In the genomic region with DNA sequence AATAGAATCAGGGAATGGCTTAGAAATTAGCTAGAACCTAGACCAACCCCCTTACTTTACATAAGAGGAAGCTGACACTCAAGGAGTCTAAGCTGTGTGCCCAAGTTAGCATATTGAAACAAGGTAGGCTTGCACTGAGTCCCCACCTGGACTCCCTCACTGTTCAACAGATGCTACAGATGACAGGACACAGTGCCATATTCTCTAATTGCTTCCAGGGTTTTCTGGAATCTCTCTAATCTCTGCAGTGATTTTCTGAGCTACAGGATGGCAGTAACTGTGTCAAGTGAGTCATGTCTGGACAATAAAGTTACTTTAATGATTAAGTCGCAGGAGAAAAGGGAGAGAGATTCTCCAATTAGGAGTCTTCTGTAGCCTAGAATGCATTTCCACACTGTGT, we compare ENCODE assay signal across 15 cellular contexts. TPM values are rescaled to one million over a fixed set of nuclear protein-coding genes. Genes with fewer than 3 reads are reported as not detected.
DNase-seq lines count a peak whose midpoint lies in the region; ATAC-seq and TF ChIP-seq lines count a peak whose summit lies in the region.
"Had no signal": no experiment of that assay in that cellular context is flagged by ENCODE, and none has a peak within 500 bp of the region (broad histone marks: within the 10 kb centered on the region; RNA-seq: fewer than 3 reads in every experiment).

No MANE protein-coding gene starts in this region.

- CTCF ChIA-PET in mammary epithelial cell (lab: Charles Lee; ENCODE audit: low non-redundant PET) = no interaction called here

- DNase-seq in Karpas-422 (peak; percentile 51), amniotic epithelial cell (ENCODE audit: low read depth) (peak; percentile 6), kidney epithelial cell (ENCODE audit: low read depth) (peak; percentile 23), mammary epithelial cell (no peak)
- DNase-seq: CD8-positive, alpha-beta T cell; MV-4-11; NCI-H1694 treated with DMSO at 0.1 percent for 48 hours; PC-9; SJCRH30 had no signal

- H4K20me1 ChIP-seq in Karpas-422 (ENCODE audit: insufficient read depth, low read depth, low read length) (no peaks in the 10 kb centered on the region), mammary epithelial cell (ENCODE audit: insufficient read depth, low read length) (no peaks in the 10 kb centered on the region)
- H4K20me1 ChIP-seq: BLaER1 had no signal

- H3K36me3 ChIP-seq in Karpas-422 (ENCODE audit: insufficient read depth, low read length) (no peaks in the 10 kb centered on the region), kidney epithelial cell (ENCODE audit: control insufficient read depth, insufficient read depth, low read length) (no peaks in the 10 kb centered on the region), mammary epithelial cell (ENCODE audit: insufficient read depth, low read length) (no peaks in the 10 kb centered on the region)
- H3K36me3 ChIP-seq: BLaER1, SJCRH30 had no signal

- no peaks in the 10 kb centered on the region for H3K9me2 ChIP-seq in Karpas-422 (replicated peaks; ENCODE audit: insufficient read depth, low read length)

- in situ Hi-C loops in mammary epithelial cell (cut with MboI; ENCODE audit: low sequenced_read_pairs in 2 of 2) = loop anchor here in 1 of 2 donors (25.0 kb wide), 1 partner anchor 428 kb away; no protein-coding TSS in a partner anchor

- dilution Hi-C loops in mammary epithelial cell (cut with HindIII; ENCODE audit: low sequenced_read_pairs) = no loop called here

- H2AFZ ChIP-seq in Karpas-422 (ENCODE audit: low read length) (no peak overlapping the region), mammary epithelial cell (ENCODE audit: low read depth, low read length) (no peak overlapping the region)
- H2AFZ ChIP-seq: PC-9 had no signal

- intact Hi-C loops in mammary epithelial cell (cut with micrococcal nuclease) = no loop called here

- ATAC-seq in HG02763 (IDR thresholded peaks at IDR 0.05; ENCODE audit: unreplicated experiment) = no peak
- no peak for ATAC-seq in activated CD4-positive, CD25-positive, alpha-beta regulatory T cell treated with anti-CD3 and anti-CD28 coated beads, Interleukin-2, amount 50 U/mL, for 24 hours
- ATAC-seq: A549; CD8-positive, alpha-beta T cell; K562 had no signal

- H3K4me3 ChIP-seq in Karpas-422 (ENCODE audit: low read length) (no peak overlapping the region), kidney epithelial cell (ENCODE audit: low read depth, low read length) (no peak overlapping the region), mammary epithelial cell (replicated peaks in 1 of 3; ENCODE audit: insufficient read depth in 1 of 3, low read depth in 2 of 3, low read length in 3 of 3) (no peak overlapping the region)
- H3K4me3 ChIP-seq: A549, BLaER1, K562, PC-9, SJCRH30 had no signal

- no peaks in the 10 kb centered on the region for H3K79me2 ChIP-seq in Karpas-422 (ENCODE audit: low read length)
- no peaks in the 10 kb centered on the region for H3K79me2 ChIP-seq in mammary epithelial cell (ENCODE audit: insufficient read depth, low read length)

- H3K27ac ChIP-seq in Karpas-422 (ENCODE audit: low read length) (no peak overlapping the region), temporal lobe (ENCODE audit: low read depth, low read length) (peak overlapping the region; percentile 88), mammary epithelial cell (ENCODE audit: insufficient read depth, low read depth, low read length) (no peak overlapping the region)
- H3K27ac ChIP-seq: BLaER1, PC-9, SJCRH30 had no signal

- H3K9ac ChIP-seq in Karpas-422 (ENCODE audit: low read length) (no peak overlapping the region), mammary epithelial cell (ENCODE audit: insufficient read depth, low read length) (no peak overlapping the region)
- H3K9ac ChIP-seq: BLaER1 had no signal

- WGBS in mammary epithelial cell (ENCODE audit: low coverage, missing lambda C conversion rate) = 100% methylated on average over 1 of the region's 1 CpG

- TF ChIP-seq CTCF in kidney epithelial cell (IDR thresholded peaks at IDR 0.05; ENCODE audit: insufficient read depth, low read length, poor library complexity, severe bottlenecking) = no peak
- no peak for TF ChIP-seq CTCF in mammary epithelial cell (conservative IDR thresholded peaks at IDR 0.05 in 1 of 2, IDR thresholded peaks at IDR 0.05 in 1 of 2; ENCODE audit: extremely low read depth in 1 of 2, insufficient read depth in 1 of 2, low read depth in 1 of 2, low read length in 2 of 2)

- H3K4me2 ChIP-seq in Karpas-422 (ENCODE audit: low read depth, low read length, poor library complexity, severe bottlenecking) (no peak overlapping the region), mammary epithelial cell (ENCODE audit: insufficient read depth, low read depth, low read length) (no peak overlapping the region)
- H3K4me2 ChIP-seq: A549, PC-9 had no signal

- H3K9me3 ChIP-seq in Karpas-422 (ENCODE audit: low read length) = no peaks in the 10 kb centered on the region
- H3K9me3 ChIP-seq in mammary epithelial cell (replicated peaks; ENCODE audit: insufficient read depth, low read length) = no peaks in the 10 kb centered on the region
- H3K9me3 ChIP-seq: A549, BLaER1, SJCRH30 had no signal

- no TSS peak for BruUV-seq in mammary epithelial cell (replicated peaks; lab: Mats Ljungman, UMichigan)

- H3K4me1 ChIP-seq in Karpas-422 (ENCODE audit: low read length) (peaks cover 9% of the 10 kb centered on the region), mammary epithelial cell (ENCODE audit: insufficient read depth, low read length) (peaks cover 11% of the 10 kb centered on the region)

- no peaks in the 10 kb centered on the region for H3K27me3 ChIP-seq in Karpas-422 (ENCODE audit: low read length)
- H3K27me3 ChIP-seq in kidney epithelial cell (ENCODE audit: control insufficient read depth, insufficient read depth, low read length) = no peaks in the 10 kb centered on the region
- no peaks in the 10 kb centered on the region for H3K27me3 ChIP-seq in mammary epithelial cell (ENCODE audit: insufficient read depth, low read length)
- H3K27me3 ChIP-seq: BLaER1, SJCRH30 had no signal

RNA-seq across cellular contexts. Expression of gene AKAP6, which starts 35.8 kb away (rescaled TPM):
- 0.54 and 2.3 TPM in 2 replicates for total RNA-seq in Karpas-422 (2014; rRNA removed; shearing (Covaris generic); ENCODE audit: low replicate concordance)
- total RNA-seq in kidney epithelial cell (1.3 and 4.5 TPM in 2 replicates), temporal lobe (107 TPM), mammary epithelial cell (1 to 10 TPM; 4.8 to 9.2 TPM)
- polyA plus RNA-seq in mammary epithelial cell = 0.48 TPM
- polyA minus RNA-seq in mammary epithelial cell = 1.7 TPM

Comparison
In these comparisons a context has a peak if more than half of its experiments do, and no peak if none do; other contexts are left out.
1. RNA of gene AKAP6, which starts 35.8 kb away (total RNA-seq): 107 TPM in temporal lobe (single experiment); 4.8 to 9.2 TPM in mammary epithelial cell, 0.54 to 2.3 TPM in Karpas-422 and 1.3 to 4.5 TPM in kidney epithelial cell; every median in the first group is over 10 times any median in the second.